Comparison of ENCODE assay signal across 2 cellular contexts in genomic region chr5:173997331-173997730, GRCh38.
TF ChIP-seq lines count a peak whose summit lies in the region.

No MANE protein-coding gene starts in this region.

TF ChIP-seq in HEK293, 187 proteins besides CTCF, POLR2A, EP300 and RAD21:
- TF ChIP-seq GLIS1 (tag by site-specific recombination; IDR thresholded peaks at IDR 0.05) (peak; percentile 79), ZNF362 (tag by site-specific recombination; IDR thresholded peaks at IDR 0.05) (no peak), ZIC2 (tag by site-specific recombination; IDR thresholded peaks at IDR 0.05) (0 out of 2 replicates have a peak, but pooled peaks have one; percentile 19), ZBTB6 (tag by site-specific recombination; IDR thresholded peaks at IDR 0.05) (no peak), ZNF660 (tag by site-specific recombination; IDR thresholded peaks at IDR 0.05) (no peak), AEBP2 (tag by site-specific recombination; IDR thresholded peaks at IDR 0.05; ENCODE audit: borderline replicate concordance) (no peak), ZNF423 (tag by site-specific recombination; IDR thresholded peaks at IDR 0.05) (no peak), HOXD13 (CRISPR knock-in tag; IDR thresholded peaks at IDR 0.05; ENCODE audit: borderline replicate concordance) (no peak), ZNF529 (tag by site-specific recombination; IDR thresholded peaks at IDR 0.05; ENCODE audit: insufficient replicate concordance) (no peak), ZNF138 (tag by site-specific recombination; IDR thresholded peaks at IDR 0.05; ENCODE audit: borderline replicate concordance) (no peak)

TF ChIP-seq in K562, 482 proteins besides CTCF, POLR2A, EP300 and RAD21:
- TF ChIP-seq SNRNP70 (optimal IDR thresholded peaks at IDR 0.05; ENCODE audit: low read depth, low read length) (no peak), POLR3A (IDR thresholded peaks at IDR 0.05; ENCODE audit: borderline replicate concordance, extremely low read depth, insufficient read depth, insufficient read length) (no peak), MLX (CRISPR knock-in tag; conservative IDR thresholded peaks at IDR 0.05) (no peak), KLF13 (tag; IDR thresholded peaks at IDR 0.05; ENCODE audit: borderline replicate concordance, low read depth) (no peak), MCM7 (IDR thresholded peaks at IDR 0.05) (no peak), NR2C2 (CRISPR knock-in tag; IDR thresholded peaks at IDR 0.05) (no peak), NR2C2 (tag; IDR thresholded peaks at IDR 0.05) (peak; percentile 34; the same call in 1 of the 2 replicates), NFIX (CRISPR knock-in tag; IDR thresholded peaks at IDR 0.05; ENCODE audit: low read depth) (no peak), FOSL1 (tag; conservative IDR thresholded peaks at IDR 0.05) (peak; percentile 86), RB1 (IDR thresholded peaks at IDR 0.05; ENCODE audit: low read depth) (no peak), RNF2 (IDR thresholded peaks at IDR 0.05) (no peak), ZNF133 (CRISPR knock-in tag; IDR thresholded peaks at IDR 0.05) (no peak), POLR2AphosphoS5 (IDR thresholded peaks at IDR 0.05; ENCODE audit: control insufficient read depth, insufficient read depth, low read depth, low read length) (no peak), FUS (optimal IDR thresholded peaks at IDR 0.05; ENCODE audit: low read depth, low read length) (no peak), JUND (IDR thresholded peaks at IDR 0.05; ENCODE audit: borderline replicate concordance, low read depth, low read length) (peak; percentile 5; the same call in 1 of the 2 replicates), JUND (tag; IDR thresholded peaks at IDR 0.05; ENCODE audit: borderline replicate concordance, low read depth, low read length) (no peak; the same call in 2 of the 3 replicates), HMBOX1 (IDR thresholded peaks at IDR 0.05) (peak; percentile 26; the same call in 1 of the 2 replicates)
